In genomic region chr7:140196361-140197217, GRCh38 we compare ENCODE assay signal across 15 cellular contexts. TPM values are rescaled to one million over a fixed set of nuclear protein-coding genes. Genes with fewer than 3 reads are reported as not detected.
DNase-seq lines count a peak whose midpoint lies in the region; FAIRE-seq and TF ChIP-seq lines count a peak whose summit lies in the region.
"Had no signal": no experiment of that assay in that cellular context is flagged by ENCODE, and none has a peak within 500 bp of the region (broad histone marks: within the 10 kb centered on the region; RNA-seq: fewer than 3 reads in every experiment).

No MANE protein-coding gene starts in this region.

- H3K9me3 Mint-ChIP-seq in dendritic cell treated with granulocyte-macrophage colony-stimulating factor and Interleukin-4, amounts not matched to agents 40 ng/mL and 50 ng/mL, for 4 days: peaks cover 23% of the 10 kb centered on the region
- H3K9me3 Mint-ChIP-seq in osteocyte (ENCODE audit: unreplicated experiment): no peaks in the 10 kb centered on the region

- H3K27me3 Mint-ChIP-seq in dendritic cell treated with granulocyte-macrophage colony-stimulating factor and Interleukin-4, amounts not matched to agents 40 ng/mL and 50 ng/mL, for 4 days: peaks cover 11% of the 10 kb centered on the region
- H3K27me3 Mint-ChIP-seq in osteocyte (ENCODE audit: unreplicated experiment): peaks cover 14% of the 10 kb centered on the region
- H3K27me3 Mint-ChIP-seq: activated naive CD8-positive, alpha-beta T cell had no signal

- DNase-seq in GM12891 (ENCODE audit: insufficient read length, low spot score) (no peak), NCI-H446 (lab: John Stamatoyannopoulos, UW) (peak; percentile 75 to 88), posterior vena cava (ENCODE audit: low spot score) (peak; percentile 91), osteocyte (ENCODE audit: extremely low spot score, unreplicated experiment) (no peak), LoVo (ENCODE audit: low spot score) (no peak), H7 (no peak)
- no peak for DNase-seq in stimulated activated CD4-positive, alpha-beta T cell treated with anti-CD3 and anti-CD28 coated beads, Interleukin-2, amount 100 ng/mL, for 24 hours
- DNase-seq: cortex of kidney, kidney, OCI-M1, T-helper 1 cell had no signal

- H3K4me3 ChIP-seq in H7 (ENCODE audit: insufficient read depth, low read depth, low read length): no peak overlapping the region
- H3K4me3 ChIP-seq: smooth muscle cell had no signal

- no peak for FAIRE-seq in GM12891 (lab: Jason Lieb, UNC)
- FAIRE-seq: frontal cortex, kidney had no signal

- H3K4me1 Mint-ChIP-seq in dendritic cell treated with granulocyte-macrophage colony-stimulating factor and Interleukin-4, amounts not matched to agents 40 ng/mL and 50 ng/mL, for 4 days (ENCODE audit: low read depth): peaks cover 35% of the 10 kb centered on the region
- H3K4me1 Mint-ChIP-seq in osteocyte (ENCODE audit: unreplicated experiment): peaks cover 13% of the 10 kb centered on the region

- no peak overlapping the region for H3K4me3 Mint-ChIP-seq in dendritic cell treated with granulocyte-macrophage colony-stimulating factor and Interleukin-4, amounts not matched to agents 40 ng/mL and 50 ng/mL, for 4 days
- H3K4me3 Mint-ChIP-seq in osteocyte (ENCODE audit: unreplicated experiment): no peak overlapping the region
- H3K4me3 Mint-ChIP-seq: activated naive CD8-positive, alpha-beta T cell had no signal

- peaks cover 19% of the 10 kb centered on the region for H3K36me3 Mint-ChIP-seq in dendritic cell treated with granulocyte-macrophage colony-stimulating factor and Interleukin-4, amounts not matched to agents 40 ng/mL and 50 ng/mL, for 4 days (ENCODE audit: low read depth)
- no peaks in the 10 kb centered on the region for H3K36me3 Mint-ChIP-seq in osteocyte (ENCODE audit: unreplicated experiment)
- H3K36me3 Mint-ChIP-seq: activated naive CD8-positive, alpha-beta T cell had no signal

- no peak for TF ChIP-seq POLR2A in GM12891 (IDR thresholded peaks at IDR 0.05; ENCODE audit: low read depth, low read length)

- H3K36me3 ChIP-seq in H7 (replicated peaks; ENCODE audit: control insufficient read depth, insufficient read depth, low read length): no peaks in the 10 kb centered on the region

- H3K27me3 ChIP-seq in H7 (ENCODE audit: control insufficient read depth, insufficient read depth, low read length): no peaks in the 10 kb centered on the region

- no peak for TF ChIP-seq CTCF in osteocyte (IDR thresholded peaks at IDR 0.05)

- intact Hi-C loops in dendritic cell treated with granulocyte-macrophage colony-stimulating factor and Interleukin-4, amounts not matched to agents 40 ng/mL and 50 ng/mL, for 4 days (cut with micrococcal nuclease): no loop called here
- intact Hi-C loops in posterior vena cava (cut with DNase I): no loop called here

- H3K27ac Mint-ChIP-seq in dendritic cell treated with granulocyte-macrophage colony-stimulating factor and Interleukin-4, amounts not matched to agents 40 ng/mL and 50 ng/mL, for 4 days: peak overlapping the region; percentile 73
- no peak overlapping the region for H3K27ac Mint-ChIP-seq in osteocyte (ENCODE audit: unreplicated experiment)
- H3K27ac Mint-ChIP-seq: activated naive CD8-positive, alpha-beta T cell had no signal

TF ChIP-seq in GM12891, 5 proteins besides CTCF, POLR2A, EP300 and RAD21:
- TF ChIP-seq POLR2AphosphoS5 (IDR thresholded peaks at IDR 0.05; ENCODE audit: low read depth, low read length) (no peak), SPI1 (IDR thresholded peaks at IDR 0.05; ENCODE audit: low read depth, low read length) (peak; percentile 55; the same call in 1 of the 2 replicates)

RNA-seq across cellular contexts. Expression of gene KDM7A, which starts 19.8 kb away (rescaled TPM):
- polyA plus RNA-seq in GM12891 (2012; ENCODE audit: low read depth, missing spikeins): 0.64 TPM
- 10 to 100 TPM; 15.4 to 23.1 TPM for total RNA-seq in posterior vena cava
- total RNA-seq in osteocyte: 7.2 and 8.8 TPM in 2 replicates
- 5.5 and 7.1 TPM in 2 replicates for total RNA-seq in H7 (2014; rRNA removed; shearing (Covaris generic))

Comparison
In these comparisons a context has a peak if more than half of its experiments do, and no peak if none do; other contexts are left out.
1. DNase-seq: peak in NCI-H446 (2 of 2) and posterior vena cava (single experiment); none in GM12891 (single experiment), osteocyte (single experiment), LoVo (single experiment), stimulated activated CD4-positive, alpha-beta T cell treated with anti-CD3 and anti-CD28 coated beads, Interleukin-2, amount 100 ng/mL, for 24 hours (0 of 2) and H7 (single experiment).